In genomic region chr12:123133701-123134100, GRCh38 we compare ENCODE assay signal across 17 cellular contexts. TPM values are rescaled to one million over a fixed set of nuclear protein-coding genes. Genes with fewer than 3 reads are reported as not detected.
DNase-seq lines count a peak whose midpoint lies in the region; ATAC-seq, FAIRE-seq and TF ChIP-seq lines count a peak whose summit lies in the region.
"Had no signal": no experiment of that assay in that cellular context is flagged by ENCODE, and none has a peak within 500 bp of the region (broad histone marks: within the 10 kb centered on the region; RNA-seq: fewer than 3 reads in every experiment).

No MANE protein-coding gene starts in this region.

- H3K36me3 ChIP-seq in CD4-positive, alpha-beta memory T cell (ENCODE audit: insufficient read depth, low read length): no peaks in the 10 kb centered on the region
- H3K36me3 ChIP-seq in naive thymus-derived CD4-positive, alpha-beta T cell (ENCODE audit: control insufficient read depth in 2 of 3, insufficient read depth in 3 of 3, low read length in 3 of 3): peaks cover 0 to 6% (median 0%) of the 10 kb centered on the region in 3 experiments
- no peaks in the 10 kb centered on the region for H3K36me3 ChIP-seq in upper lobe of left lung
- H3K36me3 ChIP-seq: HAP-1 had no signal

- H3K4me3 ChIP-seq in CD4-positive, alpha-beta memory T cell (ENCODE audit: low read length in 2 of 2): no peak overlapping the region
- no peak overlapping the region for H3K4me3 ChIP-seq in naive thymus-derived CD4-positive, alpha-beta T cell (ENCODE audit: low read length)
- no peak overlapping the region for H3K4me3 ChIP-seq in upper lobe of left lung
- H3K4me3 ChIP-seq: GM23248, HAP-1 had no signal

- no peak for TF ChIP-seq CTCF in upper lobe of left lung (IDR thresholded peaks at IDR 0.05)

- no peak for FAIRE-seq in frontal cortex (lab: Jason Lieb, UNC)

- no peaks in the 10 kb centered on the region for H3K9me3 Mint-ChIP-seq in CD4-positive, alpha-beta memory T cell
- H3K9me3 Mint-ChIP-seq in T-cell: no peaks in the 10 kb centered on the region
- H3K9me3 Mint-ChIP-seq in naive thymus-derived CD4-positive, alpha-beta T cell: no peaks in the 10 kb centered on the region

- no peak for ATAC-seq in T-cell (replicated peaks in 1 of 4)
- no peak for ATAC-seq in naive thymus-derived CD4-positive, alpha-beta T cell
- no peak for ATAC-seq in upper lobe of left lung (ENCODE audit: low FRiP score in 2 of 2)
- no peak for ATAC-seq in GM19452 (IDR thresholded peaks at IDR 0.05; ENCODE audit: unreplicated experiment)
- ATAC-seq: SK-N-SH treated with all-trans-retinoic acid at 6 μM for 48 hours had no signal

- DNase-seq in CD4-positive, alpha-beta memory T cell: no peak
- DNase-seq in T-cell: no peak
- no peak for DNase-seq in naive thymus-derived CD4-positive, alpha-beta T cell
- no peak for DNase-seq in upper lobe of left lung
- DNase-seq in stimulated activated naive CD4-positive, alpha-beta T cell treated with Interleukin-2 at 50 U/mL for 16 hours (lab: John Stamatoyannopoulos, UW): no peak
- DNase-seq in frontal cortex (ENCODE audit: low spot score in 2 of 2): no peak
- DNase-seq: Caco-2, GF-D8, GM23248, NCI-H1694 treated with DMSO at 0.1 percent for 48 hours, NCI-H774, RPMI8226, SHP77 treated with DMSO at 0.1 percent for 48 hours had no signal

- H3K4me1 Mint-ChIP-seq in CD4-positive, alpha-beta memory T cell: peaks cover 20 to 37% (median 27%) of the 10 kb centered on the region in 4 donors
- peaks cover 32 to 62% (median 46%) of the 10 kb centered on the region in 3 donors for H3K4me1 Mint-ChIP-seq in T-cell
- H3K4me1 Mint-ChIP-seq in naive thymus-derived CD4-positive, alpha-beta T cell: peaks cover 24 to 66% (median 53%) of the 10 kb centered on the region in 7 donors

- no peak for TF ChIP-seq EP300 in upper lobe of left lung (IDR thresholded peaks at IDR 0.05)

- intact Hi-C loops in CD4-positive, alpha-beta memory T cell (cut with micrococcal nuclease): loop anchor here (5.0 kb wide), 1 partner anchor 56 kb away; no protein-coding TSS in a partner anchor
- intact Hi-C loops in naive thymus-derived CD4-positive, alpha-beta T cell (cut with micrococcal nuclease): loop anchor here in 1 of 2 donors (2.0 kb wide), 1 partner anchor 17 kb away; the partner anchor contains the start of gene PITPNM2

- no peaks in the 10 kb centered on the region for H3K27me3 Mint-ChIP-seq in CD4-positive, alpha-beta memory T cell
- H3K27me3 Mint-ChIP-seq in T-cell: no peaks in the 10 kb centered on the region
- H3K27me3 Mint-ChIP-seq in naive thymus-derived CD4-positive, alpha-beta T cell: no peaks in the 10 kb centered on the region

- CTCF ChIA-PET in CD4-positive, alpha-beta memory T cell (lab: Charles Lee; ENCODE audit: partially characterized antibody): interaction anchor here (1.1 kb wide), 1 partner anchor 59 kb away, joined by 3 read pairs; no protein-coding TSS in a partner anchor
- CTCF ChIA-PET in T-cell (lab: Charles Lee): interaction anchor here in 1 of 2 donors (0.7 kb wide), 1 partner anchor 577 kb away, joined by 3 read pairs; no protein-coding TSS in a partner anchor
- CTCF ChIA-PET in naive thymus-derived CD4-positive, alpha-beta T cell (lab: Charles Lee): interaction anchor here (0.9 to 1.0 kb wide), 2 partner anchors 9 to 13 kb away, joined by 3 read pairs; no protein-coding TSS in a partner anchor

- peaks cover 18% of the 10 kb centered on the region for H3K4me1 ChIP-seq in CD4-positive, alpha-beta memory T cell (ENCODE audit: insufficient read depth, low read length)
- H3K4me1 ChIP-seq in naive thymus-derived CD4-positive, alpha-beta T cell (ENCODE audit: control insufficient read depth in 2 of 2, insufficient read depth in 2 of 2, low read length in 2 of 2): peaks cover 0 to 27% of the 10 kb centered on the region in 2 donors
- peaks cover 12 to 47% (median 25%) of the 10 kb centered on the region in 4 donors for H3K4me1 ChIP-seq in upper lobe of left lung
- H3K4me1 ChIP-seq: Caco-2, HAP-1 had no signal

- POLR2A ChIA-PET in CD4-positive, alpha-beta memory T cell (lab: Charles Lee; ENCODE audit: partially characterized antibody): interaction anchor here (0.9 kb wide), 1 partner anchor 13 kb away, joined by 3 read pairs; no protein-coding TSS in a partner anchor
- POLR2A ChIA-PET in T-cell (lab: Charles Lee): no interaction called here
- POLR2A ChIA-PET in naive thymus-derived CD4-positive, alpha-beta T cell (lab: Charles Lee): interaction anchor here (1.9 to 8.6 kb wide), 2 partner anchors 13 to 17 kb away, joined by 6 to 97 read pairs; no protein-coding TSS in a partner anchor

- H3K9me3 ChIP-seq in CD4-positive, alpha-beta memory T cell (ENCODE audit: control insufficient read depth in 1 of 2, low read length in 2 of 2): no peaks in the 10 kb centered on the region
- no peaks in the 10 kb centered on the region for H3K9me3 ChIP-seq in naive thymus-derived CD4-positive, alpha-beta T cell (ENCODE audit: control insufficient read depth in 2 of 3, low read length in 3 of 3)
- H3K9me3 ChIP-seq in upper lobe of left lung: no peaks in the 10 kb centered on the region
- H3K9me3 ChIP-seq: Caco-2, HAP-1 had no signal

- WGBS in upper lobe of left lung, 2 donors: 73 to 74% methylated on average over 9 of the region's 9 CpGs

- H3K4me3 Mint-ChIP-seq in CD4-positive, alpha-beta memory T cell: peak overlapping the region in 1 of 8 donors; percentile 42
- no peak overlapping the region for H3K4me3 Mint-ChIP-seq in T-cell
- H3K4me3 Mint-ChIP-seq in naive thymus-derived CD4-positive, alpha-beta T cell: peak overlapping the region in 4 of 10 donors; percentile 7 to 67 (median 14)

- peak overlapping the region in 4 of 7 donors; percentile 20 to 67 (median 48) for H3K27ac Mint-ChIP-seq in CD4-positive, alpha-beta memory T cell
- peak overlapping the region; percentile 63 to 94 for H3K27ac Mint-ChIP-seq in T-cell
- peak overlapping the region; percentile 21 to 98 (median 83) for H3K27ac Mint-ChIP-seq in naive thymus-derived CD4-positive, alpha-beta T cell

- TF ChIP-seq POLR2A in upper lobe of left lung (IDR thresholded peaks at IDR 0.05): no peak

- H3K27me3 ChIP-seq in CD4-positive, alpha-beta memory T cell (ENCODE audit: insufficient read depth, low read length): no peaks in the 10 kb centered on the region
- no peaks in the 10 kb centered on the region for H3K27me3 ChIP-seq in naive thymus-derived CD4-positive, alpha-beta T cell (ENCODE audit: control insufficient read depth in 2 of 2, insufficient read depth in 2 of 2, low read length in 2 of 2)
- H3K27me3 ChIP-seq in upper lobe of left lung: no peaks in the 10 kb centered on the region

- H3K27ac ChIP-seq in CD4-positive, alpha-beta memory T cell (ENCODE audit: low read depth, low read length): no peak overlapping the region
- no peak overlapping the region for H3K27ac ChIP-seq in naive thymus-derived CD4-positive, alpha-beta T cell (ENCODE audit: low read depth, low read length)
- H3K27ac ChIP-seq in upper lobe of left lung: peak overlapping the region in 3 of 4 donors; percentile 46 to 86 (median 76)
- H3K27ac ChIP-seq: C4-2B, GM23248 had no signal

- H3K36me3 Mint-ChIP-seq in CD4-positive, alpha-beta memory T cell: no peaks in the 10 kb centered on the region
- H3K36me3 Mint-ChIP-seq in T-cell: peaks cover 3% of the 10 kb centered on the region
- H3K36me3 Mint-ChIP-seq in naive thymus-derived CD4-positive, alpha-beta T cell: peaks cover 0 to 15% (median 8%) of the 10 kb centered on the region in 5 donors

RNA-seq across cellular contexts. Expression of gene PITPNM2, which starts 17.2 kb away (rescaled TPM):
- total RNA-seq in CD4-positive, alpha-beta memory T cell: 10 to 100 TPM; 15.7 to 16.8 TPM
- 1 to 10 TPM in 1 of 2 donors, under 1 TPM in 1; 0.77 to 3.3 TPM for polyA plus RNA-seq in CD4-positive, alpha-beta memory T cell
- 10 to 100 TPM; 32.0 to 56.5 (median 34.8) TPM for total RNA-seq in T-cell
- total RNA-seq in naive thymus-derived CD4-positive, alpha-beta T cell: 10 to 100 TPM; 22.2 to 65.3 (median 56.6) TPM
- 1 to 10 TPM; 2.9 to 9.2 TPM for polyA plus RNA-seq in naive thymus-derived CD4-positive, alpha-beta T cell
- 10 to 100 TPM; 17.5 to 56.6 (median 29.4) TPM for total RNA-seq in upper lobe of left lung
- 4.9 TPM for total RNA-seq in frontal cortex

Comparison
In these comparisons a context has a peak if more than half of its experiments do, and no peak if none do; other contexts are left out.
1. H3K27ac ChIP-seq: peak in upper lobe of left lung (3 of 4); none in CD4-positive, alpha-beta memory T cell (single experiment) and naive thymus-derived CD4-positive, alpha-beta T cell (single experiment).
2. POLR2A ChIA-PET loops: an anchor here in CD4-positive, alpha-beta memory T cell (0.9 kb wide) and naive thymus-derived CD4-positive, alpha-beta T cell (1.9 to 8.6 kb wide); none called in T-cell.
3. Peak in every context shown above with its lines, with median percentiles within 50 percentile points of each other: H3K27ac Mint-ChIP-seq.